Comparison of ENCODE assay signal across 8 cellular contexts in genomic region chr10:72297968-72298773, GRCh38. TPM values are rescaled to one million over a fixed set of nuclear protein-coding genes. Genes with fewer than 3 reads are reported as not detected.
DNase-seq lines count a peak whose midpoint lies in the region; ATAC-seq lines count a peak whose summit lies in the region.

No MANE protein-coding gene starts in this region.

- H3K4me3 Mint-ChIP-seq in effector memory CD8-positive, alpha-beta T cell: peak overlapping the region; percentile 77 to 78

- no peak overlapping the region for H4K8ac ChIP-seq in mesendoderm (ENCODE audit: low read depth, low read length)

- no peak overlapping the region for H3K27ac ChIP-seq in mesendoderm (ENCODE audit: low read depth, low read length)

- H3K27ac Mint-ChIP-seq in effector memory CD8-positive, alpha-beta T cell: peak overlapping the region; percentile 95 to 97

- H3K4me3 ChIP-seq in mesendoderm (ENCODE audit: low read length): peak overlapping the region; percentile 42

- peaks cover 27 to 34% of the 10 kb centered on the region in 2 donors for H3K4me1 Mint-ChIP-seq in effector memory CD8-positive, alpha-beta T cell (ENCODE audit: low read depth in 2 of 2)

- H2BK5ac ChIP-seq in mesendoderm (ENCODE audit: low read length): peak overlapping the region; percentile 32

- H3K27me3 Mint-ChIP-seq in effector memory CD8-positive, alpha-beta T cell: no peaks in the 10 kb centered on the region

- H3K9me3 Mint-ChIP-seq in effector memory CD8-positive, alpha-beta T cell: no peaks in the 10 kb centered on the region

- H2AK5ac ChIP-seq in mesendoderm (ENCODE audit: low read length): peak overlapping the region; percentile 85

- H3K9ac ChIP-seq in mesendoderm (ENCODE audit: low read length): peak overlapping the region; percentile 70

- peak overlapping the region; percentile 86 for H3K56ac ChIP-seq in mesendoderm (ENCODE audit: low read length)

- no peak overlapping the region for H3K4ac ChIP-seq in mesendoderm (ENCODE audit: low read depth, low read length)

- WGBS in mesendoderm (ENCODE audit: extremely low coverage, insufficient coverage, low lambda C conversion rate): no CpG with 5 or more reads among the region's 44 CpGs

- H2BK120ac ChIP-seq in mesendoderm (ENCODE audit: low read depth, low read length): no peak overlapping the region

- H4K5ac ChIP-seq in mesendoderm (ENCODE audit: low read length): no peak overlapping the region

- peak; percentile 77 for ATAC-seq in GM19372 (IDR thresholded peaks at IDR 0.05; ENCODE audit: low read depth, unreplicated experiment)
- ATAC-seq in HG03521 (IDR thresholded peaks at IDR 0.05; ENCODE audit: unreplicated experiment): peak; percentile 75
- peak; percentile 67 for ATAC-seq in effector memory CD8-positive, alpha-beta T cell (replicated peaks)

- H3K79me1 ChIP-seq in mesendoderm (ENCODE audit: low read length): no peaks in the 10 kb centered on the region

- peaks cover 1% of the 10 kb centered on the region for H3K4me1 ChIP-seq in mesendoderm (ENCODE audit: control insufficient read depth, low read depth, low read length)

- no peak overlapping the region for H2BK15ac ChIP-seq in mesendoderm (replicated peaks; ENCODE audit: low read depth)

- peak overlapping the region; percentile 61 for H3K18ac ChIP-seq in mesendoderm (ENCODE audit: low read length)

- no peaks in the 10 kb centered on the region for H3K79me2 ChIP-seq in mesendoderm (ENCODE audit: control insufficient read depth, insufficient read depth, low read length)

- H3K36me3 Mint-ChIP-seq in effector memory CD8-positive, alpha-beta T cell (ENCODE audit: insufficient read depth): peaks cover 24% of the 10 kb centered on the region

- no peak overlapping the region for H3K23ac ChIP-seq in mesendoderm (ENCODE audit: low read length)

- H3K36me3 ChIP-seq in mesendoderm (ENCODE audit: control insufficient read depth, insufficient read depth, low read length): no peaks in the 10 kb centered on the region

- H3K27me3 ChIP-seq in mesendoderm (ENCODE audit: insufficient read depth, low read length, poor library complexity): no peaks in the 10 kb centered on the region

- H3K4me2 ChIP-seq in mesendoderm (ENCODE audit: low read length): peak overlapping the region; percentile 58

- peak; percentile 88 for DNase-seq in CD1c-positive myeloid dendritic cell (ENCODE audit: extremely low spot score)
- peak; percentile 96 for DNase-seq in NCI-H774 (lab: John Stamatoyannopoulos, UW)
- peak; percentile 74 to 83 for DNase-seq in activated CD8-positive, alpha-beta memory T cell treated with anti-CD3 and anti-CD28 coated beads for 4 hours (ENCODE audit: low read depth in 2 of 2)
- DNase-seq in effector memory CD8-positive, alpha-beta T cell: peak; percentile 87 to 88 (median 87)
- DNase-seq in mesendoderm: peak; percentile 99
- peak; percentile 78 for DNase-seq in stimulated activated CD8-positive, alpha-beta memory T cell treated with anti-CD3 and anti-CD28 coated beads, Interleukin-12 subunit alpha, Interleukin-12 subunit beta, amount 100 ng/mL, for 4 hours (ENCODE audit: low read depth)

RNA-seq across cellular contexts. Expression of gene DDIT4, which starts 24.4 kb away (rescaled TPM):
- 13.6 TPM for polyA plus RNA-seq in mesendoderm (2013, experiment 1 of 2)
- 13.8 TPM for polyA plus RNA-seq in mesendoderm (2013, experiment 2 of 2)

RNA-seq across cellular contexts. Expression of gene DNAJB12, which starts 56.5 kb away (rescaled TPM):
- 15.4 TPM for polyA plus RNA-seq in mesendoderm (2013, experiment 1 of 2)
- 15.1 TPM for polyA plus RNA-seq in mesendoderm (2013, experiment 2 of 2)
